ENCODE assay signal across 8 cellular contexts in genomic region chr20:63519765-63520593, GRCh38. TPM values are rescaled to one million over a fixed set of nuclear protein-coding genes. Genes with fewer than 3 reads are reported as not detected.
A peak's percentile ranks its signal among the peaks of the same experiment; 100 is the strongest.
DNase-seq lines count a peak whose midpoint lies in the region; ATAC-seq and TF ChIP-seq lines count a peak whose summit lies in the region.

No MANE protein-coding gene starts in this region.

- H3K4me3 ChIP-seq in NT2/D1 (ENCODE audit: insufficient read length, low read depth): peak overlapping the region; percentile 98
- H3K4me3 ChIP-seq in vagina: peak overlapping the region; percentile 58 to 94

- peak overlapping the region; percentile 97 for H3K27ac ChIP-seq in vagina

- no peak for TF ChIP-seq CTCF in vagina (IDR thresholded peaks at IDR 0.05)

- H3K4me1 ChIP-seq in NT2/D1 (ENCODE audit: insufficient read depth, insufficient read length): peaks cover 29% of the 10 kb centered on the region
- H3K4me1 ChIP-seq in vagina: peaks cover 35% of the 10 kb centered on the region

- intact Hi-C loops in Right ventricle myocardium inferior (cut with DNase I): loop anchor here (1.0 to 2.0 kb wide), 2 partner anchors 24 to 77 kb away; no protein-coding TSS in a partner anchor
- intact Hi-C loops in cardiac septum (cut with DNase I): loop anchor here (1.0 to 10.0 kb wide), 3 partner anchors 24 to 545 kb away; partner anchors contain the start of gene TCEA2
- intact Hi-C loops in head of caudate nucleus (cut with DNase I): no loop called here
- intact Hi-C loops in posterior vena cava (cut with DNase I): no loop called here
- intact Hi-C loops in vagina (cut with DNase I): no loop called here

- no peak for TF ChIP-seq POLR2A in vagina (IDR thresholded peaks at IDR 0.05)

- DNase-seq in Right ventricle myocardium inferior (ENCODE audit: missing footprints) (peak; percentile 81), cardiac septum (ENCODE audit: low spot score) (no peak), NT2/D1 (ENCODE audit: low read depth, low spot score) (no peak), activated gamma-delta T cell treated with Interleukin-2 at 50 U/mL for 16 hours (peak; percentile 73), head of caudate nucleus (peak in 27 of 42 donors; percentile 28 to 62 (median 45)), posterior vena cava (ENCODE audit: low spot score) (peak; percentile 89), vagina (ENCODE audit: extremely low spot score in 2 of 2) (no peak)

- H3K27me3 ChIP-seq in NT2/D1 (ENCODE audit: insufficient read depth, insufficient read length): peaks cover 3% of the 10 kb centered on the region
- no peaks in the 10 kb centered on the region for H3K27me3 ChIP-seq in vagina

- H3K9me3 ChIP-seq in NT2/D1 (ENCODE audit: insufficient read depth, low read length) (peaks cover 18% of the 10 kb centered on the region; the same call in 1 of the 2 replicates), vagina (no peaks in the 10 kb centered on the region)

- ATAC-seq in Right ventricle myocardium inferior (peak; percentile 71), HG02981 (IDR thresholded peaks at IDR 0.05; ENCODE audit: unreplicated experiment) (peak; percentile 45)

- H3K9ac ChIP-seq in NT2/D1 (ENCODE audit: insufficient read length, low read depth): peak overlapping the region; percentile 100

- peaks cover 35% of the 10 kb centered on the region for H3K36me3 ChIP-seq in NT2/D1 (ENCODE audit: insufficient read depth, insufficient read length, low read length)
- no peaks in the 10 kb centered on the region for H3K36me3 ChIP-seq in vagina

RNA-seq across cellular contexts. Expression of gene PPDPF, which starts 0.6 kb away (rescaled TPM):
- 261 TPM for total RNA-seq in Right ventricle myocardium inferior
- 438 TPM for total RNA-seq in cardiac septum
- total RNA-seq in posterior vena cava: 100 to 1,000 TPM; 172 to 331 TPM
- 198 TPM for total RNA-seq in vagina

RNA-seq across cellular contexts. Expression of gene PTK6, which starts 17.2 kb away (rescaled TPM):
- total RNA-seq in Right ventricle myocardium inferior: 0.11 TPM
- not detected for total RNA-seq in cardiac septum
- under 1 TPM in 1 of 2 donors, not detected in 1; 0.60 TPM for total RNA-seq in posterior vena cava
- 25.8 TPM for total RNA-seq in vagina

RNA-seq across cellular contexts. Expression of gene EEF1A2, which starts 21.1 kb away (rescaled TPM):
- total RNA-seq in Right ventricle myocardium inferior (1,274 TPM), cardiac septum (1,211 TPM), posterior vena cava (1 to 10 TPM in 1 of 2 donors, under 1 TPM in 1; 0.42 to 2.6 TPM), vagina (9.8 TPM)

RNA-seq across cellular contexts. Expression of gene SRMS, which starts 27.6 kb away (rescaled TPM):
- total RNA-seq in Right ventricle myocardium inferior: not detected
- total RNA-seq in cardiac septum: not detected
- total RNA-seq in posterior vena cava: not detected
- not detected for total RNA-seq in vagina

RNA-seq across cellular contexts. Expression of gene FNDC11, which starts 34.0 kb away (rescaled TPM):
- total RNA-seq in Right ventricle myocardium inferior (0.16 TPM), cardiac septum (not detected), posterior vena cava (under 1 TPM in 1 of 2 donors, not detected in 1; 0.19 TPM), vagina (not detected)

Comparison
In these comparisons a context has a peak if more than half of its experiments do, and no peak if none do; other contexts are left out.
1. DNase-seq: peak in Right ventricle myocardium inferior (single experiment), activated gamma-delta T cell treated with Interleukin-2 at 50 U/mL for 16 hours (single experiment), head of caudate nucleus (27 of 42) and posterior vena cava (single experiment); none in cardiac septum (single experiment), NT2/D1 (single experiment) and vagina (0 of 2).
2. RNA of gene PTK6, which starts 17.2 kb away (total RNA-seq): 25.8 TPM in vagina (single experiment); 0.60 TPM in posterior vena cava, 0.11 TPM in Right ventricle myocardium inferior (single experiment) and not detected in cardiac septum (single experiment); every median in the first group is over 10 times any median in the second.
3. RNA of gene EEF1A2, which starts 21.1 kb away (total RNA-seq): 1,274 TPM in Right ventricle myocardium inferior (single experiment) and 1,211 TPM in cardiac septum (single experiment); 9.8 TPM in vagina (single experiment) and 0.42 to 2.6 TPM in posterior vena cava; every median in the first group is over 100 times any median in the second.
4. intact Hi-C loops: an anchor here in Right ventricle myocardium inferior (1.0 to 2.0 kb wide) and cardiac septum (1.0 to 10.0 kb wide); none called in head of caudate nucleus, posterior vena cava and vagina.